ENCODE assay signal across 16 cellular contexts in genomic region chr2:84964406-84965191, GRCh38. TPM values are rescaled to one million over a fixed set of nuclear protein-coding genes. Genes with fewer than 3 reads are reported as not detected.
DNase-seq lines count a peak whose midpoint lies in the region; ATAC-seq and TF ChIP-seq lines count a peak whose summit lies in the region.
"Had no signal": no experiment of that assay in that cellular context is flagged by ENCODE, and none has a peak within 500 bp of the region (broad histone marks: within the 10 kb centered on the region; RNA-seq: fewer than 3 reads in every experiment).

No MANE protein-coding gene starts in this region.

- H3K4me1 Mint-ChIP-seq in CD8-positive, alpha-beta memory T cell, result peaks cover 36 to 55% (median 52%) of the 10 kb centered on the region in 3 donors

- no peak overlapping the region for H2AFZ ChIP-seq in PC-9

- H3K36me3 ChIP-seq in CD8-positive, alpha-beta memory T cell (ENCODE audit: insufficient read depth, low read length), result no peaks in the 10 kb centered on the region
- H3K36me3 ChIP-seq in RWPE2 (ENCODE audit: low read depth) (peaks cover 61% of the 10 kb centered on the region), PC-9 (ENCODE audit: low read depth) (peaks cover 4% of the 10 kb centered on the region; the same call in 1 of the 2 replicates)
- H3K36me3 ChIP-seq: BE2C had no signal

- intact Hi-C loops in PC-9 (cut with micrococcal nuclease; ENCODE audit: unreplicated experiment), result no loop called here

- peak overlapping the region in 1 of 7 donors; percentile 82 for H3K4me3 Mint-ChIP-seq in CD8-positive, alpha-beta memory T cell
- H3K4me3 Mint-ChIP-seq: T-helper 2 cell treated with Interferon-gamma antibody and Interleukin-4, amounts not matched to agents 5 μg/mL and 100 μg/mL, for 36 hours had no signal

- no peaks in the 10 kb centered on the region for H3K9me2 ChIP-seq in PC-9 (ENCODE audit: insufficient read depth)

- POLR2A ChIA-PET in CD8-positive, alpha-beta memory T cell (lab: Charles Lee), result no interaction called here
- POLR2A ChIA-PET in PC-9 (lab: Charles Lee; ENCODE audit: unreplicated experiment), result no interaction called here

- no peaks in the 10 kb centered on the region for H3K27me3 ChIP-seq in CD8-positive, alpha-beta memory T cell (ENCODE audit: insufficient read depth, low read length, poor library complexity, severe bottlenecking)
- no peaks in the 10 kb centered on the region for H3K27me3 ChIP-seq in RWPE2 (ENCODE audit: insufficient read depth, poor library complexity, severe bottlenecking)
- H3K27me3 ChIP-seq in PC-9 (ENCODE audit: insufficient read depth, low read depth), result no peaks in the 10 kb centered on the region
- H3K27me3 ChIP-seq: BE2C had no signal

- peaks cover 60% of the 10 kb centered on the region for H3K79me2 ChIP-seq in PC-9 (ENCODE audit: low read depth)

- H3K9me3 ChIP-seq in CD8-positive, alpha-beta memory T cell (ENCODE audit: low read length), result no peaks in the 10 kb centered on the region
- H3K9me3 ChIP-seq in RWPE2 (ENCODE audit: severe bottlenecking), result no peaks in the 10 kb centered on the region
- no peaks in the 10 kb centered on the region for H3K9me3 ChIP-seq in PC-9 (ENCODE audit: insufficient read depth, low read depth)
- H3K9me3 ChIP-seq: BE2C, mucosa of descending colon, psoas muscle had no signal

- no peak for DNase-seq in CD8-positive, alpha-beta memory T cell
- no peak for DNase-seq in RWPE2 (ENCODE audit: low spot score)
- peak; percentile 50 for DNase-seq in kidney tubule cell (ENCODE audit: low spot score)
- DNase-seq in NK-92 treated with Interleukin-12 subunit alpha and Interleukin-12 subunit beta, amount 100 ng/mL, for 24 hours (lab: John Stamatoyannopoulos, UW), result no peak
- no peak for DNase-seq in NCI-H2029 treated with DMSO at 0.1 percent for 48 hours (lab: John Stamatoyannopoulos, UW)
- DNase-seq in PC-9, result no peak
- DNase-seq: activated CD4-positive, alpha-beta T cell treated with anti-CD3 and anti-CD28 coated beads, Interleukin-2, amount 50 U/mL, for 4 hours; activated gamma-delta T cell treated with Interleukin-2 at 50 U/mL for 16 hours; BE2C; mucosa of descending colon; NCI-H1417; psoas muscle; stimulated activated CD8-positive, alpha-beta memory T cell treated with anti-CD3 and anti-CD28 coated beads, Interleukin-4, amount 100 ng/mL, for 48 hours had no signal

- no peaks in the 10 kb centered on the region for H3K9me3 Mint-ChIP-seq in CD8-positive, alpha-beta memory T cell
- H3K9me3 Mint-ChIP-seq: T-helper 2 cell treated with Interferon-gamma antibody and Interleukin-4, amounts not matched to agents 5 μg/mL and 100 μg/mL, for 36 hours had no signal

- no peaks in the 10 kb centered on the region for H4K20me1 ChIP-seq in PC-9 (ENCODE audit: insufficient read depth)

- H3F3A ChIP-seq in PC-9 (ENCODE audit: insufficient read depth, low read depth), result peaks cover 40% of the 10 kb centered on the region

- TF ChIP-seq CTCF in 22Rv1 (IDR thresholded peaks at IDR 0.05), result no peak
- TF ChIP-seq CTCF in RWPE2 (IDR thresholded peaks at IDR 0.05; ENCODE audit: poor library complexity, severe bottlenecking), result no peak
- TF ChIP-seq CTCF in PC-9 (conservative IDR thresholded peaks at IDR 0.05), result no peak

- H3K4me2 ChIP-seq in PC-9, result no peak overlapping the region

- CTCF ChIA-PET in CD8-positive, alpha-beta memory T cell (lab: Charles Lee), result interaction anchor here (1.6 kb wide), 1 partner anchor 38 kb away, joined by 3 read pairs; no protein-coding TSS in a partner anchor
- CTCF ChIA-PET in PC-9 (lab: Charles Lee), result no interaction called here

- no peaks in the 10 kb centered on the region for H3K27me3 Mint-ChIP-seq in CD8-positive, alpha-beta memory T cell

- H3K27ac ChIP-seq in 22Rv1, result peak overlapping the region; percentile 99
- no peak overlapping the region for H3K27ac ChIP-seq in CD8-positive, alpha-beta memory T cell (ENCODE audit: low read depth, low read length)
- H3K27ac ChIP-seq in RWPE2 (ENCODE audit: poor library complexity, severe bottlenecking), result peak overlapping the region; percentile 98
- no peak overlapping the region for H3K27ac ChIP-seq in PC-9
- H3K27ac ChIP-seq: psoas muscle had no signal

- H3K27ac Mint-ChIP-seq in CD8-positive, alpha-beta memory T cell, result peak overlapping the region; percentile 18 to 85 (median 60)

- no peak overlapping the region for H3K4me3 ChIP-seq in CD8-positive, alpha-beta memory T cell (ENCODE audit: low read length)
- no peak overlapping the region for H3K4me3 ChIP-seq in RWPE2 (ENCODE audit: severe bottlenecking)
- H3K4me3 ChIP-seq in PC-9, result no peak overlapping the region
- H3K4me3 ChIP-seq: mucosa of descending colon, psoas muscle had no signal

- H3K4me1 ChIP-seq in CD8-positive, alpha-beta memory T cell (ENCODE audit: insufficient read depth, low read length), result peaks cover 18% of the 10 kb centered on the region
- peaks cover 25% of the 10 kb centered on the region for H3K4me1 ChIP-seq in RWPE2 (ENCODE audit: insufficient read depth, poor library complexity, severe bottlenecking)
- peaks cover 36% of the 10 kb centered on the region for H3K4me1 ChIP-seq in PC-9 (replicated peaks; ENCODE audit: insufficient read depth)
- H3K4me1 ChIP-seq: BE2C had no signal

- no TSS peak for BruUV-seq in PC-9 (replicated peaks; lab: Mats Ljungman, UMichigan)

- peaks cover 11 to 39% (median 16%) of the 10 kb centered on the region in 3 donors for H3K36me3 Mint-ChIP-seq in CD8-positive, alpha-beta memory T cell

- ATAC-seq in RWPE2 (ENCODE audit: low read depth) (no peak), GM18873 (IDR thresholded peaks at IDR 0.05; ENCODE audit: low FRiP score, unreplicated experiment) (no peak)

RNA-seq across cellular contexts. Expression of gene KCMF1, which starts 6.4 kb away (rescaled TPM):
- 100 to 1,000 TPM in 1 of 2 experiments, 10 to 100 TPM in 1; 98.1 to 105 TPM for total RNA-seq in CD8-positive, alpha-beta memory T cell
- polyA plus RNA-seq in CD8-positive, alpha-beta memory T cell, result 30.7 TPM
- total RNA-seq in PC-9 (2021), result 95.3 and 97.8 TPM in 2 replicates

RNA-seq across cellular contexts. Expression of gene TMSB10, which starts 59.1 kb away (rescaled TPM):
- 1,000 to 10,000 TPM; 1,121 to 1,125 TPM for total RNA-seq in CD8-positive, alpha-beta memory T cell
- 4,836 TPM for polyA plus RNA-seq in CD8-positive, alpha-beta memory T cell
- 1,668 and 1,769 TPM in 2 replicates for total RNA-seq in PC-9 (2021)

Comparison
In these comparisons a context has a peak if more than half of its experiments do, and no peak if none do; other contexts are left out.
1. H3K27ac ChIP-seq: peak in 22Rv1 (single experiment) and RWPE2 (single experiment); none in CD8-positive, alpha-beta memory T cell (single experiment) and PC-9 (single experiment).